21 cellular contexts compared by ENCODE assay signal in genomic region chr22:48178536-48178935, GRCh38.
DNase-seq lines count a peak whose midpoint lies in the region; ATAC-seq and TF ChIP-seq lines count a peak whose summit lies in the region.
"Had no signal": no experiment of that assay in that cellular context is flagged by ENCODE, and none has a peak within 500 bp of the region (broad histone marks: within the 10 kb centered on the region; RNA-seq: fewer than 3 reads in every experiment).

No MANE protein-coding gene starts in this region.

- no peak overlapping the region for H3K18ac ChIP-seq in mesendoderm (ENCODE audit: low read length)

- H3K79me1 ChIP-seq in mesendoderm (ENCODE audit: low read length) = no peaks in the 10 kb centered on the region

- H3K27ac ChIP-seq in mesendoderm (ENCODE audit: low read depth, low read length) = no peak overlapping the region
- H3K27ac ChIP-seq: 22Rv1; A549; BLaER1 treated with 17β-estradiol and CSF1 and Interleukin-3, amounts not matched to agents 10 nM and 100 nM; C4-2B had no signal

- no peak overlapping the region for H3K56ac ChIP-seq in mesendoderm (ENCODE audit: low read length)

- H3K4me3 ChIP-seq in mesendoderm (ENCODE audit: low read length) = no peak overlapping the region
- H3K4me3 ChIP-seq: A549; BLaER1 treated with 17β-estradiol and CSF1 and Interleukin-3, amounts not matched to agents 10 nM and 100 nM; GM12878 had no signal

- no peak overlapping the region for H4K8ac ChIP-seq in mesendoderm (ENCODE audit: low read depth, low read length)

- H3K4me1 ChIP-seq in mesendoderm (ENCODE audit: control insufficient read depth, low read depth, low read length) = no peaks in the 10 kb centered on the region
- H3K4me1 ChIP-seq: A549; BLaER1 treated with 17β-estradiol and CSF1 and Interleukin-3, amounts not matched to agents 10 nM and 100 nM; Caco-2 had no signal

- H3K36me3 ChIP-seq in mesendoderm (ENCODE audit: control insufficient read depth, insufficient read depth, low read length) = no peaks in the 10 kb centered on the region
- H3K36me3 ChIP-seq: BLaER1 treated with 17β-estradiol and CSF1 and Interleukin-3, amounts not matched to agents 10 nM and 100 nM had no signal

- ATAC-seq in T-cell (replicated peaks in 1 of 4) = no peak
- ATAC-seq: A549; CD8-positive, alpha-beta T cell; GM12878 had no signal

- H3K27me3 Mint-ChIP-seq in osteocyte (ENCODE audit: unreplicated experiment) (no peaks in the 10 kb centered on the region), T-cell (no peaks in the 10 kb centered on the region)
- H3K27me3 Mint-ChIP-seq: CD4-positive, alpha-beta T cell had no signal

- H3K4me3 Mint-ChIP-seq in osteocyte (ENCODE audit: unreplicated experiment) = no peak overlapping the region
- H3K4me3 Mint-ChIP-seq in T-cell = no peak overlapping the region
- H3K4me3 Mint-ChIP-seq: B cell; CD4-positive, alpha-beta T cell; CD8-positive, alpha-beta T cell had no signal

- H2AK5ac ChIP-seq in mesendoderm (ENCODE audit: low read length) = no peak overlapping the region

- H3K9ac ChIP-seq in mesendoderm (ENCODE audit: low read length) = no peak overlapping the region
- H3K9ac ChIP-seq: BLaER1 treated with 17β-estradiol and CSF1 and Interleukin-3, amounts not matched to agents 10 nM and 100 nM had no signal

- no peak overlapping the region for H4K5ac ChIP-seq in mesendoderm (ENCODE audit: low read length)

- CTCF ChIA-PET in T-cell (lab: Charles Lee) = no interaction called here

- H3K27me3 ChIP-seq in mesendoderm (ENCODE audit: insufficient read depth, low read length, poor library complexity) = no peaks in the 10 kb centered on the region
- H3K27me3 ChIP-seq: BLaER1 treated with 17β-estradiol and CSF1 and Interleukin-3, amounts not matched to agents 10 nM and 100 nM had no signal

- WGBS in mesendoderm (ENCODE audit: extremely low coverage, insufficient coverage, low lambda C conversion rate) = no CpG with 5 or more reads among the region's 7 CpGs

- H2BK5ac ChIP-seq in mesendoderm (ENCODE audit: low read length) = no peak overlapping the region

- H3K27ac Mint-ChIP-seq in osteocyte (ENCODE audit: unreplicated experiment) (no peak overlapping the region), T-cell (no peak overlapping the region)
- H3K27ac Mint-ChIP-seq: B cell; CD4-positive, alpha-beta T cell; CD8-positive, alpha-beta T cell had no signal

- H2BK15ac ChIP-seq in mesendoderm (replicated peaks; ENCODE audit: low read depth) = no peak overlapping the region

- H3K9me3 Mint-ChIP-seq in osteocyte (ENCODE audit: unreplicated experiment) (no peaks in the 10 kb centered on the region), T-cell (peaks cover 0 to 3% (median 0%) of the 10 kb centered on the region in 3 donors)
- H3K9me3 Mint-ChIP-seq: CD4-positive, alpha-beta T cell; CD8-positive, alpha-beta T cell had no signal

- no peak overlapping the region for H3K4me2 ChIP-seq in mesendoderm (ENCODE audit: low read length)
- H3K4me2 ChIP-seq: A549; BLaER1 treated with 17β-estradiol and CSF1 and Interleukin-3, amounts not matched to agents 10 nM and 100 nM had no signal

- H3K79me2 ChIP-seq in mesendoderm (ENCODE audit: control insufficient read depth, insufficient read depth, low read length) = no peaks in the 10 kb centered on the region

- peak; percentile 13 for DNase-seq in activated CD8-positive, alpha-beta memory T cell treated with anti-CD3 and anti-CD28 coated beads, Interleukin-2, amount 50 U/mL, for 48 hours
- DNase-seq in activated CD8-positive, alpha-beta memory T cell treated with anti-CD3 and anti-CD28 coated beads for 24 hours = no peak
- peak; percentile 24 for DNase-seq in ecto neural progenitor cell (ENCODE audit: low spot score)
- DNase-seq in osteocyte (ENCODE audit: extremely low spot score, unreplicated experiment) = peak; percentile 54
- no peak for DNase-seq in mesendoderm
- DNase-seq in T-cell = no peak
- DNase-seq: AML-193; Caco-2; Calu3; CD4-positive, alpha-beta T cell; CD8-positive, alpha-beta T cell; DMS79; DND-41; EL; GDM1 had no signal

- no peaks in the 10 kb centered on the region for H3K4me1 Mint-ChIP-seq in osteocyte (ENCODE audit: unreplicated experiment)
- no peaks in the 10 kb centered on the region for H3K4me1 Mint-ChIP-seq in T-cell
- H3K4me1 Mint-ChIP-seq: B cell had no signal

- no peak for TF ChIP-seq CTCF in osteocyte (IDR thresholded peaks at IDR 0.05)

- H2BK120ac ChIP-seq in mesendoderm (ENCODE audit: low read depth, low read length) = no peak overlapping the region

- H3K36me3 Mint-ChIP-seq in osteocyte (ENCODE audit: unreplicated experiment) = no peaks in the 10 kb centered on the region
- no peaks in the 10 kb centered on the region for H3K36me3 Mint-ChIP-seq in T-cell
- H3K36me3 Mint-ChIP-seq: CD8-positive, alpha-beta T cell had no signal

- POLR2A ChIA-PET in T-cell (lab: Charles Lee) = no interaction called here

- H3K4ac ChIP-seq in mesendoderm (ENCODE audit: low read depth, low read length) = no peak overlapping the region

- H3K23ac ChIP-seq in mesendoderm (ENCODE audit: low read length) = no peak overlapping the region

Comparison
In these comparisons a context has a peak if more than half of its experiments do, and no peak if none do; other contexts are left out.
1. DNase-seq: peak in activated CD8-positive, alpha-beta memory T cell treated with anti-CD3 and anti-CD28 coated beads, Interleukin-2, amount 50 U/mL, for 48 hours (single experiment), ecto neural progenitor cell (single experiment) and osteocyte (single experiment); none in activated CD8-positive, alpha-beta memory T cell treated with anti-CD3 and anti-CD28 coated beads for 24 hours (single experiment), mesendoderm (single experiment) and T-cell (0 of 34).